In genomic region chr2:152475982-152476381, GRCh38 we compare ENCODE assay signal across 1 cellular context.
TF ChIP-seq lines count a peak whose summit lies in the region.

No MANE protein-coding gene starts in this region.

TF ChIP-seq in HepG2, 621 proteins besides CTCF, POLR2A, EP300 and RAD21:
- TF ChIP-seq ZNF770 (CRISPR knock-in tag; IDR thresholded peaks at IDR 0.05) = 0 out of 2 replicates have a peak, but pooled peaks have one; percentile 14
- TF ChIP-seq SOX13 (IDR thresholded peaks at IDR 0.05) = no peak
- TF ChIP-seq SOX13 (CRISPR knock-in tag; conservative IDR thresholded peaks at IDR 0.05 in 1 of 2, IDR thresholded peaks at IDR 0.05 in 1 of 2) = no peak
